Comparison of ENCODE assay signal across 19 cellular contexts in genomic region chr5:175561085-175561484, GRCh38.
"Had no signal": no experiment of that assay in that cellular context is flagged by ENCODE, and none has a peak within 500 bp of the region (broad histone marks: within the 10 kb centered on the region; RNA-seq: fewer than 3 reads in every experiment).

No MANE protein-coding gene starts in this region.

- H3K9me3 Mint-ChIP-seq: nephron; neural progenitor cell; stimulated activated naive B cell treated with anti-CD40 and anti-IgM and Interleukin-4, amounts not matched to agents 10 μg/mL and 1 μg/mL and 100 μg/mL, for 72 hours; stimulated activated naive CD8-positive, alpha-beta T cell treated with anti-CD3 and anti-CD28 coated beads, Interleukin-15, amount 100 ng/mL, for 72 hours had no signal

- H3K27me3 ChIP-seq: neural progenitor cell, right lobe of liver, upper lobe of right lung, uterus had no signal

- H3K36me3 Mint-ChIP-seq: neural progenitor cell; stimulated activated naive B cell treated with anti-CD40 and anti-IgM and Interleukin-4, amounts not matched to agents 10 μg/mL and 1 μg/mL and 100 μg/mL, for 72 hours had no signal

- H3K36me3 ChIP-seq: lower lobe of right lung, neural progenitor cell, right lobe of liver, suprapubic skin, transverse colon, upper lobe of right lung, uterus had no signal

- H3K4me2 ChIP-seq: neural progenitor cell had no signal

- H3K79me2 ChIP-seq: parathyroid adenoma had no signal

- H3K4me1 ChIP-seq: lower lobe of right lung, parathyroid adenoma, right lobe of liver, suprapubic skin, transverse colon, upper lobe of right lung, uterus had no signal

- ATAC-seq: left colon; left ventricle myocardium superior; lower lobe of right lung; right lobe of liver; stimulated activated naive B cell treated with anti-CD40 and anti-IgM and Interleukin-4, amounts not matched to agents 10 μg/mL and 1 μg/mL and 100 μg/mL, for 72 hours; stimulated activated naive CD8-positive, alpha-beta T cell treated with anti-CD3 and anti-CD28 coated beads, Interleukin-15, amount 100 ng/mL, for 72 hours; upper lobe of right lung had no signal

- H3K9ac ChIP-seq: neural progenitor cell, parathyroid adenoma had no signal

- H3K4me1 Mint-ChIP-seq: nephron; stimulated activated naive B cell treated with anti-CD40 and anti-IgM and Interleukin-4, amounts not matched to agents 10 μg/mL and 1 μg/mL and 100 μg/mL, for 72 hours had no signal

- H3K27ac Mint-ChIP-seq: nephron; neural progenitor cell; progenitor cell of endocrine pancreas; stimulated activated naive B cell treated with anti-CD40 and anti-IgM and Interleukin-4, amounts not matched to agents 10 μg/mL and 1 μg/mL and 100 μg/mL, for 72 hours; stimulated activated naive CD8-positive, alpha-beta T cell treated with anti-CD3 and anti-CD28 coated beads, Interleukin-15, amount 100 ng/mL, for 72 hours had no signal

- H3K4me3 Mint-ChIP-seq: nephron; neural progenitor cell; stimulated activated naive B cell treated with anti-CD40 and anti-IgM and Interleukin-4, amounts not matched to agents 10 μg/mL and 1 μg/mL and 100 μg/mL, for 72 hours; stimulated activated naive CD8-positive, alpha-beta T cell treated with anti-CD3 and anti-CD28 coated beads, Interleukin-15, amount 100 ng/mL, for 72 hours had no signal

- DNase-seq: cortex of kidney; kidney glomerular epithelial cell; left colon; left ventricle myocardium superior; lower lobe of right lung; right lobe of liver; small intestine; stimulated activated CD4-positive, alpha-beta T cell treated with anti-CD3 and anti-CD28 coated beads, Interleukin-15, amount 100 ng/mL, for 24 hours; stimulated activated CD4-positive, alpha-beta T cell treated with anti-CD3 and anti-CD28 coated beads, Interleukin-2, amount 100 ng/mL, for 48 hours; stimulated activated naive B cell treated with anti-CD40 and anti-IgM and Interleukin-4, amounts not matched to agents 10 μg/mL and 1 μg/mL and 100 μg/mL, for 72 hours; stimulated activated naive CD8-positive, alpha-beta T cell treated with anti-CD3 and anti-CD28 coated beads, Interleukin-15, amount 100 ng/mL, for 72 hours; transverse colon; upper lobe of right lung; uterus had no signal

- H3K4me3 ChIP-seq: lower lobe of right lung, neural progenitor cell, right lobe of liver, suprapubic skin, transverse colon, upper lobe of right lung, uterus had no signal

- H3K9me3 ChIP-seq: lower lobe of right lung, right lobe of liver, suprapubic skin, transverse colon, upper lobe of right lung, uterus had no signal

- H3K27ac ChIP-seq: lower lobe of right lung, neural progenitor cell, parathyroid adenoma, right lobe of liver, suprapubic skin, transverse colon, upper lobe of right lung, uterus had no signal

- H2AFZ ChIP-seq: neural progenitor cell, parathyroid adenoma had no signal
